8 cellular contexts compared by ENCODE assay signal in the genomic region with DNA sequence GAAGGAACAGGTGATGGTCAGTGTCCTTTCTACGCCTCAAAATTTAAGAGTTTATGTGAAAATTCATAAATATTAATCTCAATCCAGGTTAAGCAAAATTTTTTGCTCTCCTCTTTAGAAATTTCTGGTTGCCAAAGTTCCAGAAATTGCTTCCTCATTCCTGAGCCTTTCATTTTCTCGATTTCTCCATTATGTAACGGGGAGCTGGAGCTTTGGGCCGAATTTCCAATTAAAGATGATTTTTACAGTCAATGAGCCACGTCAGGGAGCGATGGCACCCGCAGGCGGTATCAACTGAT.
DNase-seq lines count a peak whose midpoint lies in the region; ATAC-seq and TF ChIP-seq lines count a peak whose summit lies in the region.

No MANE protein-coding gene starts in this region.

- H3K27me3 ChIP-seq in HUES6 (ENCODE audit: control insufficient read depth, insufficient read depth, low read length) = no peaks in the 10 kb centered on the region
- H3K27me3 ChIP-seq in mucosa of rectum (ENCODE audit: control insufficient read depth in 2 of 2, insufficient read depth in 2 of 2, low read length in 2 of 2) = peaks cover 3 to 4% of the 10 kb centered on the region in 2 donors

- DNase-seq in cardiac fibroblast (ENCODE audit: low read depth in 2 of 2) = no peak
- DNase-seq in SW 1271 (lab: John Stamatoyannopoulos, UW) = no peak
- no peak for DNase-seq in DMS114 treated with DMSO at 0.1 percent for 48 hours (lab: John Stamatoyannopoulos, UW; ENCODE audit: unreplicated experiment)

- no peak for TF ChIP-seq CTCF in 22Rv1 (IDR thresholded peaks at IDR 0.05)
- no peak for TF ChIP-seq CTCF in cardiac fibroblast (IDR thresholded peaks at IDR 0.05; ENCODE audit: low read depth, low read length)

- H3K9me3 ChIP-seq in HUES6 (ENCODE audit: control insufficient read depth, insufficient read depth, low read depth, low read length) (no peaks in the 10 kb centered on the region), mucosa of rectum (ENCODE audit: control insufficient read depth in 2 of 2, low read length in 2 of 2) (no peaks in the 10 kb centered on the region)

- H3K4me3 ChIP-seq in HUES6 (ENCODE audit: low read depth, low read length) = peak overlapping the region; percentile 74
- H3K4me3 ChIP-seq in cardiac fibroblast (replicated peaks in 1 of 2; ENCODE audit: low read depth in 2 of 2, low read length in 2 of 2) = peak overlapping the region; percentile 59 to 70
- peak overlapping the region; percentile 63 to 71 for H3K4me3 ChIP-seq in mucosa of rectum (ENCODE audit: low read length in 2 of 2)

- no peaks in the 10 kb centered on the region for H3K36me3 ChIP-seq in HUES6 (ENCODE audit: control insufficient read depth, insufficient read depth, low read length)
- H3K36me3 ChIP-seq in mucosa of rectum (ENCODE audit: control insufficient read depth in 2 of 2, insufficient read depth in 2 of 2, low read length in 2 of 2) = no peaks in the 10 kb centered on the region

- peaks cover 23% of the 10 kb centered on the region for H3K4me1 ChIP-seq in HUES6 (ENCODE audit: control insufficient read depth, insufficient read depth, low read length)
- H3K4me1 ChIP-seq in mucosa of rectum (ENCODE audit: control insufficient read depth in 2 of 2, insufficient read depth in 2 of 2, low read length in 2 of 2) = peaks cover 0 to 9% of the 10 kb centered on the region in 2 donors

- ATAC-seq in HG02678 (IDR thresholded peaks at IDR 0.05; ENCODE audit: unreplicated experiment) = no peak
- ATAC-seq in GM18870 (IDR thresholded peaks at IDR 0.05; ENCODE audit: unreplicated experiment) = no peak

- H3K27ac ChIP-seq in 22Rv1 = peak overlapping the region; percentile 70
- peak overlapping the region; percentile 80; the same call in 1 of the 2 replicates for H3K27ac ChIP-seq in HUES6 (ENCODE audit: low read depth, low read length)
- H3K27ac ChIP-seq in mucosa of rectum (ENCODE audit: low read depth in 2 of 2, low read length in 2 of 2) = peak overlapping the region; percentile 74 to 85

- H3K9ac ChIP-seq in HUES6 (ENCODE audit: low read length) (peak overlapping the region; percentile 54), mucosa of rectum (ENCODE audit: low read depth in 1 of 2, low read length in 2 of 2) (peak overlapping the region; percentile 20 to 68)
